ENCODE assay signal across 16 cellular contexts in the genomic region with DNA sequence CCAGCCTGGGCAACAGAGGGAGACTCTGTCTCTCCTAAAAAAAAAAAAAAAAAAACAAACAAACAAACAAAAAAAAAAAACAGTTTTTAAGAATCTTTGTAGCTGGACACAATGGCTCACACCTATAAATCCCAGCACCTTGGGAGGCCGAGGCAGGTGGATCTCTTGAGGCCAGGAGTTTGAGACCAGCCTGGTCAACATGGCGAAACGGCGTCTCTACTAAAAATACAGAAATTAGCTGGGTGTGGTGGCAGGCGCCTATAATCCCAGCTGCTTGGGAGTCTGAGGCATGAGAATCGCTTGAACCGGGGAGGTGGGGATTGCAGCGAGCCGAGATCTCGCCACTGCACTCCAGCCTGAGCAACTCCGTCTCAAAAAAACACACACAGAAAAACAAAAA. TPM values are rescaled to one million over a fixed set of nuclear protein-coding genes. Genes with fewer than 3 reads are reported as not detected.
A peak's percentile ranks its signal among the peaks of the same experiment; 100 is the strongest.
DNase-seq lines count a peak whose midpoint lies in the region; ATAC-seq and TF ChIP-seq lines count a peak whose summit lies in the region.
"Had no signal": no experiment of that assay in that cellular context is flagged by ENCODE, and none has a peak within 500 bp of the region (broad histone marks: within the 10 kb centered on the region; RNA-seq: fewer than 3 reads in every experiment).

No MANE protein-coding gene starts in this region.

- H3K27me3 Mint-ChIP-seq in natural killer cell (ENCODE audit: low read depth in 2 of 2) (no peaks in the 10 kb centered on the region), osteocyte (ENCODE audit: unreplicated experiment) (no peaks in the 10 kb centered on the region)
- H3K27me3 Mint-ChIP-seq in natural killer cell treated with Interleukin-12 subunit alpha and Interleukin-12 subunit beta and Interleukin-15 and Interleukin-18, amount 100 ng/mL, for 72 hours, result no peaks in the 10 kb centered on the region
- H3K27me3 Mint-ChIP-seq in central memory CD8-positive, alpha-beta T cell, result no peaks in the 10 kb centered on the region

- H3K9me3 Mint-ChIP-seq in natural killer cell (no peaks in the 10 kb centered on the region), osteocyte (ENCODE audit: unreplicated experiment) (no peaks in the 10 kb centered on the region)
- no peaks in the 10 kb centered on the region for H3K9me3 Mint-ChIP-seq in natural killer cell treated with Interleukin-12 subunit alpha and Interleukin-12 subunit beta and Interleukin-15 and Interleukin-18, amount 100 ng/mL, for 72 hours
- no peaks in the 10 kb centered on the region for H3K9me3 Mint-ChIP-seq in central memory CD8-positive, alpha-beta T cell
- H3K9me3 Mint-ChIP-seq: T-helper 1 cell treated with Interleukin-12 subunit alpha and Interleukin-12 subunit beta and Interleukin-4 antibody, amounts not matched to agents 30 μg/mL and 1 μg/mL, for 36 hours had no signal

- DNase-seq in natural killer cell (no peak), osteocyte (ENCODE audit: extremely low spot score, unreplicated experiment) (no peak), NCI-H1436 (lab: John Stamatoyannopoulos, UW) (no peak)
- DNase-seq in natural killer cell treated with Interleukin-12 subunit alpha and Interleukin-12 subunit beta and Interleukin-15 and Interleukin-18, amount 100 ng/mL, for 72 hours (ENCODE audit: low spot score), result no peak
- DNase-seq in central memory CD8-positive, alpha-beta T cell (ENCODE audit: low spot score in 2 of 2), result no peak
- DNase-seq: AML-193, cortex of kidney, DMS79, kidney, mammary epithelial cell, PC-9, testis had no signal

- H3K4me1 Mint-ChIP-seq in natural killer cell (peaks cover 19% of the 10 kb centered on the region in 2 donors), osteocyte (ENCODE audit: unreplicated experiment) (peaks cover 38% of the 10 kb centered on the region)
- peaks cover 0 to 9% of the 10 kb centered on the region in 2 donors for H3K4me1 Mint-ChIP-seq in natural killer cell treated with Interleukin-12 subunit alpha and Interleukin-12 subunit beta and Interleukin-15 and Interleukin-18, amount 100 ng/mL, for 72 hours (ENCODE audit: low read depth in 2 of 2)
- peaks cover 6% of the 10 kb centered on the region for H3K4me1 Mint-ChIP-seq in central memory CD8-positive, alpha-beta T cell

- ATAC-seq in natural killer cell (no peak), GM19351 (IDR thresholded peaks at IDR 0.05; ENCODE audit: unreplicated experiment) (no peak), HG03045 (IDR thresholded peaks at IDR 0.05; ENCODE audit: unreplicated experiment) (no peak)
- no peak for ATAC-seq in natural killer cell treated with Interleukin-12 subunit alpha and Interleukin-12 subunit beta and Interleukin-15 and Interleukin-18, amount 100 ng/mL, for 72 hours
- ATAC-seq in central memory CD8-positive, alpha-beta T cell (replicated peaks; ENCODE audit: extremely low read depth, poor library complexity, severe bottlenecking), result no peak
- ATAC-seq: K562 had no signal

- H3K4me3 Mint-ChIP-seq in natural killer cell (no peak overlapping the region), osteocyte (ENCODE audit: unreplicated experiment) (no peak overlapping the region)
- H3K4me3 Mint-ChIP-seq in natural killer cell treated with Interleukin-12 subunit alpha and Interleukin-12 subunit beta and Interleukin-15 and Interleukin-18, amount 100 ng/mL, for 72 hours, result no peak overlapping the region
- H3K4me3 Mint-ChIP-seq in central memory CD8-positive, alpha-beta T cell, result no peak overlapping the region
- H3K4me3 Mint-ChIP-seq: T-helper 1 cell treated with Interleukin-12 subunit alpha and Interleukin-12 subunit beta and Interleukin-4 antibody, amounts not matched to agents 30 μg/mL and 1 μg/mL, for 36 hours had no signal

- peaks cover 19% of the 10 kb centered on the region for H3K36me3 Mint-ChIP-seq in natural killer cell
- H3K36me3 Mint-ChIP-seq in natural killer cell treated with Interleukin-12 subunit alpha and Interleukin-12 subunit beta and Interleukin-15 and Interleukin-18, amount 100 ng/mL, for 72 hours, result peaks cover 5% of the 10 kb centered on the region
- peaks cover 95% of the 10 kb centered on the region for H3K36me3 Mint-ChIP-seq in central memory CD8-positive, alpha-beta T cell (ENCODE audit: insufficient read depth)
- H3K36me3 Mint-ChIP-seq in osteocyte (ENCODE audit: unreplicated experiment), result peaks cover 48% of the 10 kb centered on the region

- intact Hi-C loops in natural killer cell (cut with micrococcal nuclease), result no loop called here

- peak overlapping the region; percentile 41 to 70 for H3K27ac Mint-ChIP-seq in natural killer cell
- peak overlapping the region in 1 of 2 donors; percentile 42 for H3K27ac Mint-ChIP-seq in natural killer cell treated with Interleukin-12 subunit alpha and Interleukin-12 subunit beta and Interleukin-15 and Interleukin-18, amount 100 ng/mL, for 72 hours
- peak overlapping the region; percentile 73 for H3K27ac Mint-ChIP-seq in central memory CD8-positive, alpha-beta T cell (ENCODE audit: low read depth)
- peak overlapping the region; percentile 84 for H3K27ac Mint-ChIP-seq in osteocyte (ENCODE audit: unreplicated experiment)
- H3K27ac Mint-ChIP-seq: T-helper 1 cell treated with Interleukin-12 subunit alpha and Interleukin-12 subunit beta and Interleukin-4 antibody, amounts not matched to agents 30 μg/mL and 1 μg/mL, for 36 hours had no signal

- TF ChIP-seq CTCF in natural killer cell (IDR thresholded peaks at IDR 0.05) (no peak), osteocyte (IDR thresholded peaks at IDR 0.05) (no peak)

RNA-seq across cellular contexts. Expression of a gene that starts 53.1 kb away (rescaled TPM):
- total RNA-seq in natural killer cell (10 to 100 TPM in 2 of 3 donors, 1 to 10 TPM in 1; 6.5 to 16.2 (median 10.4) TPM), osteocyte (3.6 and 3.9 TPM in 2 replicates)
- total RNA-seq in natural killer cell treated with Interleukin-12 subunit alpha and Interleukin-12 subunit beta and Interleukin-15 and Interleukin-18, amount 100 ng/mL, for 72 hours, result 1 to 10 TPM; 4.7 to 8.5 TPM
